9 cellular contexts compared by ENCODE assay signal in the genomic region with DNA sequence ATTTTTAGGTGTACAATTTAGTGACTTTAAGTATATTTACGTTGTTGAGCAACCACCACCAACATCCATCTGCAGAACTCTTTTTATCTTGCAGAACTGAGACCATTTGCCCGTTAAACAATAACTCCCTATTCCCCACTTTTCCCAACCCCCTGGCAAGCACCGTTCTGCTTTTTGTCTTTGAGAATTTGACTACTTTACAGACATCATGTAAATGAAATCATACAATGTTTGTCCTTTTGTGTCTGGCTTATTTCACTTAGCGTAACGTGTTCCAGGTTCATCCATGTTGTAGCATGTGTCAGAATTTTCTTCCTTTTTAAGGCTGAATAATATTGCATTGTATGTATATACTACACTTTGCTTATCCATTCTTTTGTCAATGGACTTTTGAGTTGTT.
"Had no signal": no experiment of that assay in that cellular context is flagged by ENCODE, and none has a peak within 500 bp of the region (broad histone marks: within the 10 kb centered on the region; RNA-seq: fewer than 3 reads in every experiment).

No MANE protein-coding gene starts in this region.

- H3K4me3 ChIP-seq: GM23248, HAP-1 had no signal

- H3K9me3 Mint-ChIP-seq: HFFc6 had no signal

- H3K9me3 ChIP-seq: HAP-1 had no signal

- H3K27me3 Mint-ChIP-seq: IgD-negative memory B cell had no signal

- H3K4me3 Mint-ChIP-seq: HFFc6, IgD-negative memory B cell had no signal

- FAIRE-seq: HepG2 had no signal

- H3K36me3 ChIP-seq: HAP-1 had no signal

- H3K9ac ChIP-seq: GM23248 had no signal

- DNase-seq: GM23248, GOT3, H7, HFFc6, KBM-7 had no signal

- H3K4me1 ChIP-seq: HAP-1 had no signal

- ATAC-seq: HCT116, HepG2 had no signal

- H3K27ac ChIP-seq: GM23248 had no signal

- H3K27ac Mint-ChIP-seq: HFFc6, IgD-negative memory B cell had no signal

- H3K36me3 Mint-ChIP-seq: IgD-negative memory B cell had no signal
